Comparison of ENCODE assay signal across 24 cellular contexts in genomic region chr12:117370588-117370987, GRCh38. TPM values are rescaled to one million over a fixed set of nuclear protein-coding genes. Genes with fewer than 3 reads are reported as not detected.
"Had no signal": no experiment of that assay in that cellular context is flagged by ENCODE, and none has a peak within 500 bp of the region (broad histone marks: within the 10 kb centered on the region; RNA-seq: fewer than 3 reads in every experiment).

No MANE protein-coding gene starts in this region.

- H3K27ac ChIP-seq: left lung, lower lobe of right lung, parathyroid adenoma, right atrium auricular region, right lobe of liver, tibial nerve, uterus had no signal

- H3K27me3 ChIP-seq: right atrium auricular region, right lobe of liver, uterus had no signal

- H3K4me1 ChIP-seq: left lung, lower lobe of right lung, parathyroid adenoma, right atrium auricular region, tibial nerve, uterus had no signal

- H3K9me3 ChIP-seq: left lung, lower lobe of right lung, right atrium auricular region, right lobe of liver, uterus had no signal

- DNase-seq: hypothalamus; immature natural killer cell; kidney; left colon; left lung; lower lobe of right lung; mammary epithelial cell; mesenchymal stem cell; naive thymus-derived CD8-positive, alpha-beta T cell; occipital lobe; right lobe of liver; stimulated activated CD4-positive, alpha-beta T cell treated with anti-CD3 and anti-CD28 coated beads, Interleukin-1b, Interleukin-23, amount 100 ng/mL, for 48 hours; stimulated activated CD4-positive, alpha-beta T cell treated with anti-CD3 and anti-CD28 coated beads, Interleukin-2, amount 100 ng/mL, for 48 hours; stimulated activated CD4-positive, alpha-beta T cell treated with anti-CD3 and anti-CD28 coated beads, Interleukin-4, amount 100 ng/mL, for 4 hours; stimulated activated CD8-positive, alpha-beta memory T cell treated with anti-CD3 and anti-CD28 coated beads, Interleukin-4, amount 100 ng/mL, for 48 hours; stimulated activated naive CD4-positive, alpha-beta T cell treated with Interleukin-2 at 50 U/mL for 16 hours; stimulated activated naive CD8-positive, alpha-beta T cell treated with anti-CD3 and anti-CD28 coated beads, Interleukin-15, amount 100 ng/mL, for 72 hours; substantia nigra; uterus had no signal

- H3K4me3 ChIP-seq: left lung, lower lobe of right lung, right atrium auricular region, right lobe of liver, smooth muscle cell, tibial nerve, uterus had no signal

- H3K36me3 ChIP-seq: left lung, lower lobe of right lung, right atrium auricular region, right lobe of liver, tibial nerve, uterus had no signal

- ATAC-seq: left colon; left lung; lower lobe of right lung; naive thymus-derived CD8-positive, alpha-beta T cell; right lobe of liver; stimulated activated memory B cell treated with anti-CD40 and anti-IgM and Interleukin-4, amounts not matched to agents 10 μg/mL and 1 μg/mL and 100 μg/mL, for 72 hours; stimulated activated naive CD8-positive, alpha-beta T cell treated with anti-CD3 and anti-CD28 coated beads, Interleukin-15, amount 100 ng/mL, for 72 hours had no signal

RNA-seq across cellular contexts. Expression of gene NOS1, which starts 9.2 kb away (rescaled TPM):
- total RNA-seq: mammary epithelial cell; naive thymus-derived CD8-positive, alpha-beta T cell had no signal
